ENCODE assay signal across 18 cellular contexts in genomic region chr18:13537022-13537780, GRCh38.
DNase-seq lines count a peak whose midpoint lies in the region; ATAC-seq, FAIRE-seq and TF ChIP-seq lines count a peak whose summit lies in the region.
"Had no signal": no experiment of that assay in that cellular context is flagged by ENCODE, and none has a peak within 500 bp of the region (broad histone marks: within the 10 kb centered on the region; RNA-seq: fewer than 3 reads in every experiment).

No MANE protein-coding gene starts in this region.

- no peak overlapping the region for H3K27ac ChIP-seq in breast epithelium
- H3K27ac ChIP-seq: C4-2B, Peyer's patch had no signal

- FAIRE-seq in urothelium cell line (lab: Jason Lieb, UNC), result peak; percentile 83

- H3K4me3 ChIP-seq in breast epithelium, result no peak overlapping the region
- H3K4me3 ChIP-seq: Peyer's patch had no signal

- no peak overlapping the region for H3K4me3 Mint-ChIP-seq in activated naive CD8-positive, alpha-beta T cell
- H3K4me3 Mint-ChIP-seq in activated naive CD8-positive, alpha-beta T cell treated with anti-CD3 and anti-CD28 coated beads, Interleukin-2, amount 50 U/mL, for 24 hours, result no peak overlapping the region
- H3K4me3 Mint-ChIP-seq in IgD-negative memory B cell (peak overlapping the region in 3 of 4 donors; percentile 2 to 49 (median 14)), memory B cell (peak overlapping the region; percentile 27)
- H3K4me3 Mint-ChIP-seq in stimulated activated effector memory CD8-positive, alpha-beta T cell treated with anti-CD3 and anti-CD28 coated beads, Interleukin-12 subunit alpha, Interleukin-12 subunit beta, amount 100 ng/mL, for 72 hours, result no peak overlapping the region

- H3K4me1 ChIP-seq in breast epithelium, result peaks cover 3 to 7% of the 10 kb centered on the region in 2 donors

- H3K27me3 Mint-ChIP-seq in activated naive CD8-positive, alpha-beta T cell, result no peaks in the 10 kb centered on the region
- H3K27me3 Mint-ChIP-seq in activated naive CD8-positive, alpha-beta T cell treated with anti-CD3 and anti-CD28 coated beads, Interleukin-2, amount 50 U/mL, for 24 hours, result no peaks in the 10 kb centered on the region
- H3K27me3 Mint-ChIP-seq in IgD-negative memory B cell, result no peaks in the 10 kb centered on the region
- no peaks in the 10 kb centered on the region for H3K27me3 Mint-ChIP-seq in memory B cell

- intact Hi-C loops in breast epithelium (cut with DNase I; ENCODE audit: low total_unique reads), result no loop called here

- H3K9me3 ChIP-seq in breast epithelium, result no peaks in the 10 kb centered on the region
- H3K9me3 ChIP-seq: Peyer's patch, SK-N-SH had no signal

- H3K36me3 Mint-ChIP-seq in activated naive CD8-positive, alpha-beta T cell, result no peaks in the 10 kb centered on the region
- no peaks in the 10 kb centered on the region for H3K36me3 Mint-ChIP-seq in activated naive CD8-positive, alpha-beta T cell treated with anti-CD3 and anti-CD28 coated beads, Interleukin-2, amount 50 U/mL, for 24 hours (ENCODE audit: low read depth)
- H3K36me3 Mint-ChIP-seq in IgD-negative memory B cell, result no peaks in the 10 kb centered on the region
- H3K36me3 Mint-ChIP-seq in memory B cell, result no peaks in the 10 kb centered on the region
- H3K36me3 Mint-ChIP-seq in stimulated activated effector memory CD8-positive, alpha-beta T cell treated with anti-CD3 and anti-CD28 coated beads, Interleukin-12 subunit alpha, Interleukin-12 subunit beta, amount 100 ng/mL, for 72 hours, result no peaks in the 10 kb centered on the region

- H3K4me1 Mint-ChIP-seq in activated naive CD8-positive, alpha-beta T cell (ENCODE audit: low read depth), result peaks cover 94% of the 10 kb centered on the region
- peaks cover 72% of the 10 kb centered on the region for H3K4me1 Mint-ChIP-seq in activated naive CD8-positive, alpha-beta T cell treated with anti-CD3 and anti-CD28 coated beads, Interleukin-2, amount 50 U/mL, for 24 hours
- H3K4me1 Mint-ChIP-seq in IgD-negative memory B cell (peaks cover 16 to 31% (median 22%) of the 10 kb centered on the region in 3 donors), memory B cell (peaks cover 29% of the 10 kb centered on the region)
- H3K4me1 Mint-ChIP-seq in stimulated activated effector memory CD8-positive, alpha-beta T cell treated with anti-CD3 and anti-CD28 coated beads, Interleukin-12 subunit alpha, Interleukin-12 subunit beta, amount 100 ng/mL, for 72 hours, result peaks cover 28% of the 10 kb centered on the region

- no peak for ATAC-seq in activated naive CD8-positive, alpha-beta T cell treated with anti-CD3 and anti-CD28 coated beads, Interleukin-2, amount 50 U/mL, for 24 hours
- ATAC-seq in memory B cell (ENCODE audit: low read depth) (peak; percentile 75), GM19467 (IDR thresholded peaks at IDR 0.05; ENCODE audit: unreplicated experiment) (no peak)
- no peak for ATAC-seq in stimulated activated effector memory CD8-positive, alpha-beta T cell treated with anti-CD3 and anti-CD28 coated beads, Interleukin-12 subunit alpha, Interleukin-12 subunit beta, amount 100 ng/mL, for 72 hours

- TF ChIP-seq CTCF in breast epithelium (IDR thresholded peaks at IDR 0.05), result no peak

- H3K27ac Mint-ChIP-seq in activated naive CD8-positive, alpha-beta T cell, result peak overlapping the region; percentile 24
- H3K27ac Mint-ChIP-seq in activated naive CD8-positive, alpha-beta T cell treated with anti-CD3 and anti-CD28 coated beads, Interleukin-2, amount 50 U/mL, for 24 hours, result no peak overlapping the region
- H3K27ac Mint-ChIP-seq in IgD-negative memory B cell (peak overlapping the region in 1 of 3 donors; percentile 2), memory B cell (peak overlapping the region; percentile 22)
- no peak overlapping the region for H3K27ac Mint-ChIP-seq in stimulated activated effector memory CD8-positive, alpha-beta T cell treated with anti-CD3 and anti-CD28 coated beads, Interleukin-12 subunit alpha, Interleukin-12 subunit beta, amount 100 ng/mL, for 72 hours

- H3K27me3 ChIP-seq in breast epithelium, result no peaks in the 10 kb centered on the region
- H3K27me3 ChIP-seq: Peyer's patch had no signal

- no peaks in the 10 kb centered on the region for H3K36me3 ChIP-seq in breast epithelium
- H3K36me3 ChIP-seq: Peyer's patch had no signal

- H3K9me3 Mint-ChIP-seq in activated naive CD8-positive, alpha-beta T cell (ENCODE audit: low read depth), result no peaks in the 10 kb centered on the region
- no peaks in the 10 kb centered on the region for H3K9me3 Mint-ChIP-seq in activated naive CD8-positive, alpha-beta T cell treated with anti-CD3 and anti-CD28 coated beads, Interleukin-2, amount 50 U/mL, for 24 hours
- no peaks in the 10 kb centered on the region for H3K9me3 Mint-ChIP-seq in IgD-negative memory B cell
- H3K9me3 Mint-ChIP-seq in memory B cell, result no peaks in the 10 kb centered on the region
- no peaks in the 10 kb centered on the region for H3K9me3 Mint-ChIP-seq in stimulated activated effector memory CD8-positive, alpha-beta T cell treated with anti-CD3 and anti-CD28 coated beads, Interleukin-12 subunit alpha, Interleukin-12 subunit beta, amount 100 ng/mL, for 72 hours

- no peak for TF ChIP-seq POLR2A in breast epithelium (IDR thresholded peaks at IDR 0.05)

- no peak for DNase-seq in activated naive CD8-positive, alpha-beta T cell treated with anti-CD3 and anti-CD28 coated beads, Interleukin-2, amount 50 U/mL, for 24 hours
- DNase-seq in memory B cell (ENCODE audit: low spot score in 2 of 2) (no peak), urothelium cell line (ENCODE audit: low spot score) (no peak), breast epithelium (ENCODE audit: low spot score in 2 of 2) (no peak)
- no peak for DNase-seq in stimulated activated effector memory CD8-positive, alpha-beta T cell treated with anti-CD3 and anti-CD28 coated beads, Interleukin-12 subunit alpha, Interleukin-12 subunit beta, amount 100 ng/mL, for 72 hours (ENCODE audit: low spot score in 2 of 2)
- DNase-seq: KG1, MM.1S, NCI-H1930, NCI-H2171 treated with DMSO at 0.1 percent for 48 hours, NCI-H510A, NCI-H82, Peyer's patch, Right ventricle myocardium superior, SK-N-SH had no signal

Comparison
In these comparisons a context has a peak if more than half of its experiments do, and no peak if none do; other contexts are left out.
1. H3K27ac Mint-ChIP-seq: peak in activated naive CD8-positive, alpha-beta T cell (single experiment) and memory B cell (single experiment); none in activated naive CD8-positive, alpha-beta T cell treated with anti-CD3 and anti-CD28 coated beads, Interleukin-2, amount 50 U/mL, for 24 hours (single experiment) and stimulated activated effector memory CD8-positive, alpha-beta T cell treated with anti-CD3 and anti-CD28 coated beads, Interleukin-12 subunit alpha, Interleukin-12 subunit beta, amount 100 ng/mL, for 72 hours (single experiment).
2. H3K4me3 Mint-ChIP-seq: peak in IgD-negative memory B cell (3 of 4) and memory B cell (single experiment); none in activated naive CD8-positive, alpha-beta T cell (single experiment), activated naive CD8-positive, alpha-beta T cell treated with anti-CD3 and anti-CD28 coated beads, Interleukin-2, amount 50 U/mL, for 24 hours (single experiment) and stimulated activated effector memory CD8-positive, alpha-beta T cell treated with anti-CD3 and anti-CD28 coated beads, Interleukin-12 subunit alpha, Interleukin-12 subunit beta, amount 100 ng/mL, for 72 hours (single experiment).